ENCODE assay signal across 13 cellular contexts in the genomic region with DNA sequence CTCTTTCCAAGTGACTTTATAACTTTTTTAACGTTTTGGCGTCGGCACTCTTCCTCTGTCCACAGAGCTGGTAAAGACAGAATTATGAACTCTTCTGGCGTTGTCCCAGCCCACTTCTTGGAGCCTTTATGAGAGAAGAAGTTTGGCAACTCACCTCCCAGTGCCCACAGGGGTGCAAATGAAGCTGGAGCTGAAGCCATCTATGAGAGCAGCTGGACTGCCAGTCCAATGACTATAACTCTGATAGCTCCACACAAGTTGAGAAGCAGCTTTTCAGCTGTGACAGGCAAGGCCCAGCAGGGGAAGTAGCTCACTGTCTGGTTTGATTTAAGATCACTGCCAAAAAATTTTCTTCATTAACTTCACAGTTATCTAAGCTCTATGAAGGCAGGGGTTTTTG. TPM values are rescaled to one million over a fixed set of nuclear protein-coding genes. Genes with fewer than 3 reads are reported as not detected.
DNase-seq lines count a peak whose midpoint lies in the region; ATAC-seq, FAIRE-seq and TF ChIP-seq lines count a peak whose summit lies in the region.
"Had no signal": no experiment of that assay in that cellular context is flagged by ENCODE, and none has a peak within 500 bp of the region (broad histone marks: within the 10 kb centered on the region; RNA-seq: fewer than 3 reads in every experiment).

No MANE protein-coding gene starts in this region.

- no peaks in the 10 kb centered on the region for H3K36me3 Mint-ChIP-seq in astrocyte (ENCODE audit: low read depth, unreplicated experiment)
- H3K36me3 Mint-ChIP-seq: activated naive CD4-positive, alpha-beta T cell treated with anti-CD3 and anti-CD28 coated beads, Interleukin-2, amount 50 U/mL, for 72 hours had no signal

- H3K27me3 Mint-ChIP-seq in astrocyte (ENCODE audit: low read depth, unreplicated experiment): peaks cover 4% of the 10 kb centered on the region

- H3K9me3 ChIP-seq in astrocyte (ENCODE audit: insufficient read depth, low read depth, low read length) (no peaks in the 10 kb centered on the region), thoracic aorta (no peaks in the 10 kb centered on the region)
- H3K9me3 ChIP-seq: upper lobe of right lung had no signal

- H3K9ac ChIP-seq in astrocyte (ENCODE audit: low read length): no peak overlapping the region

- no peaks in the 10 kb centered on the region for H3K79me2 ChIP-seq in astrocyte (ENCODE audit: insufficient read depth, low read length)

- no peak overlapping the region for H3K4me3 Mint-ChIP-seq in astrocyte (ENCODE audit: unreplicated experiment)

- peak; percentile 18 for ATAC-seq in thoracic aorta (ENCODE audit: insufficient number of reproducible peaks, low FRiP score, low read depth)
- ATAC-seq in GM21723 (IDR thresholded peaks at IDR 0.05; ENCODE audit: unreplicated experiment): no peak

- H3K27ac ChIP-seq in astrocyte (ENCODE audit: low read depth, low read length): no peak overlapping the region
- H3K27ac ChIP-seq in thoracic aorta: peak overlapping the region; percentile 52 to 74
- H3K27ac ChIP-seq: upper lobe of right lung had no signal

- H2AFZ ChIP-seq in astrocyte (ENCODE audit: low read depth, low read length): no peak overlapping the region

- H3K4me3 ChIP-seq in astrocyte (ENCODE audit: insufficient read depth, low read depth, low read length) (no peak overlapping the region), thoracic aorta (no peak overlapping the region)
- H3K4me3 ChIP-seq: upper lobe of right lung had no signal

- no peaks in the 10 kb centered on the region for H3K4me1 Mint-ChIP-seq in astrocyte (ENCODE audit: low read depth, unreplicated experiment)

- H3K27ac Mint-ChIP-seq in astrocyte (ENCODE audit: unreplicated experiment): no peak overlapping the region
- H3K27ac Mint-ChIP-seq: activated naive CD4-positive, alpha-beta T cell treated with anti-CD3 and anti-CD28 coated beads, Interleukin-2, amount 50 U/mL, for 72 hours had no signal

- TF ChIP-seq CTCF in astrocyte (IDR thresholded peaks at IDR 0.05; ENCODE audit: insufficient read depth, low read depth, low read length) (no peak), thoracic aorta (IDR thresholded peaks at IDR 0.05) (no peak)

- no peak for FAIRE-seq in astrocyte (lab: Jason Lieb, UNC)
- FAIRE-seq: islet of Langerhans had no signal

- H3K36me3 ChIP-seq in astrocyte (ENCODE audit: insufficient read depth, low read length) (no peaks in the 10 kb centered on the region), thoracic aorta (no peaks in the 10 kb centered on the region)
- H3K36me3 ChIP-seq: upper lobe of right lung had no signal

- H3K27me3 ChIP-seq in astrocyte (ENCODE audit: insufficient read depth, low read length) (no peaks in the 10 kb centered on the region), thoracic aorta (replicated peaks; ENCODE audit: insufficient read depth) (no peaks in the 10 kb centered on the region)
- H3K27me3 ChIP-seq: upper lobe of right lung had no signal

- H3K4me2 ChIP-seq in astrocyte (ENCODE audit: low read length): no peak overlapping the region

- no peaks in the 10 kb centered on the region for H4K20me1 ChIP-seq in astrocyte (ENCODE audit: insufficient read depth, low read length)

- H3K4me1 ChIP-seq in astrocyte (ENCODE audit: insufficient read depth, low read length) (no peaks in the 10 kb centered on the region), thoracic aorta (ENCODE audit: control insufficient read depth in 1 of 2, low read depth in 2 of 2) (peaks cover 10 to 24% of the 10 kb centered on the region in 2 donors)
- H3K4me1 ChIP-seq: upper lobe of right lung had no signal

- peak; percentile 16 for DNase-seq in NCI-H82 (lab: John Stamatoyannopoulos, UW)
- no peak for DNase-seq in NCI-H82 treated with DMSO at 0.1 percent for 48 hours (lab: John Stamatoyannopoulos, UW; ENCODE audit: unreplicated experiment)
- peak; percentile 13 for DNase-seq in astrocyte (ENCODE audit: low read depth)
- peak; percentile 39 for DNase-seq in kidney tubule cell (ENCODE audit: low spot score)
- no peak for DNase-seq in thoracic aorta (ENCODE audit: low spot score)
- DNase-seq in NCI-H226: no peak
- no peak for DNase-seq in activated naive CD4-positive, alpha-beta T cell treated with Interleukin-2 at 50 U/mL for 16 hours
- DNase-seq: foreskin melanocyte, NCI-H2171, upper lobe of right lung had no signal

- H3K9me3 Mint-ChIP-seq in astrocyte (ENCODE audit: unreplicated experiment): no peaks in the 10 kb centered on the region
- H3K9me3 Mint-ChIP-seq: activated naive CD4-positive, alpha-beta T cell treated with anti-CD3 and anti-CD28 coated beads, Interleukin-2, amount 50 U/mL, for 72 hours had no signal

RNA-seq across cellular contexts. Expression of a gene that starts 23.5 kb away (rescaled TPM):
- total RNA-seq in astrocyte: 5.4 and 6.8 TPM in 2 replicates
- 10 to 100 TPM; 33.6 to 57.9 TPM for total RNA-seq in thoracic aorta

Comparison
In these comparisons a context has a peak if more than half of its experiments do, and no peak if none do; other contexts are left out.
1. DNase-seq: peak in NCI-H82 (single experiment), astrocyte (single experiment) and kidney tubule cell (single experiment); none in NCI-H82 treated with DMSO at 0.1 percent for 48 hours (single experiment), thoracic aorta (single experiment), NCI-H226 (single experiment) and activated naive CD4-positive, alpha-beta T cell treated with Interleukin-2 at 50 U/mL for 16 hours (single experiment).